Comparison of ENCODE assay signal across 14 cellular contexts in genomic region chr19:10532457-10532856, GRCh38. TPM values are rescaled to one million over a fixed set of nuclear protein-coding genes. Genes with fewer than 3 reads are reported as not detected.
DNase-seq lines count a peak whose midpoint lies in the region; TF ChIP-seq lines count a peak whose summit lies in the region.
"Had no signal": no experiment of that assay in that cellular context is flagged by ENCODE, and none has a peak within 500 bp of the region (broad histone marks: within the 10 kb centered on the region; RNA-seq: fewer than 3 reads in every experiment).

No MANE protein-coding gene starts in this region.

- CTCF ChIA-PET in HEK293 (lab: Yijun Ruan, JAX): interaction anchor here (0.7 to 1.2 kb wide), 4 partner anchors 9 to 274 kb away, joined by 3 to 6 read pairs (median 3); no protein-coding TSS in a partner anchor
- CTCF ChIA-PET in CD4-positive, alpha-beta memory T cell (lab: Charles Lee; ENCODE audit: partially characterized antibody): interaction anchor here (0.7 kb wide), 1 partner anchor 112 kb away, joined by 3 read pairs; no protein-coding TSS in a partner anchor

- TF ChIP-seq CTCF in HEK293 (tag by site-specific recombination; IDR thresholded peaks at IDR 0.05) (no peak), chondrocyte (IDR thresholded peaks at IDR 0.05) (no peak)

- H3K27me3 Mint-ChIP-seq in chondrocyte (ENCODE audit: low read depth): no peaks in the 10 kb centered on the region
- peaks cover 5 to 7% of the 10 kb centered on the region in 2 donors for H3K27me3 Mint-ChIP-seq in CD4-positive, alpha-beta memory T cell

- H3K9me3 Mint-ChIP-seq in chondrocyte (ENCODE audit: low read depth): no peaks in the 10 kb centered on the region
- no peaks in the 10 kb centered on the region for H3K9me3 Mint-ChIP-seq in CD4-positive, alpha-beta memory T cell
- H3K9me3 Mint-ChIP-seq: CD8-positive, alpha-beta T cell had no signal

- peaks cover 27% of the 10 kb centered on the region for H3K4me1 Mint-ChIP-seq in chondrocyte (ENCODE audit: low read depth)
- H3K4me1 Mint-ChIP-seq in CD4-positive, alpha-beta memory T cell: no peaks in the 10 kb centered on the region

- no peak overlapping the region for H3K27ac ChIP-seq in HEK293 (ENCODE audit: extremely low read depth, low read depth, low read length)
- no peak overlapping the region for H3K27ac ChIP-seq in CD4-positive, alpha-beta memory T cell (ENCODE audit: low read depth, low read length)
- H3K27ac ChIP-seq: A549, C4-2B had no signal

- H3K27me3 ChIP-seq in CD4-positive, alpha-beta memory T cell (ENCODE audit: insufficient read depth, low read length): no peaks in the 10 kb centered on the region

- H3K36me3 ChIP-seq in HEK293 (ENCODE audit: control insufficient read depth in 2 of 2, insufficient read depth in 1 of 2, low read length in 2 of 2): no peaks in the 10 kb centered on the region
- H3K36me3 ChIP-seq in CD4-positive, alpha-beta memory T cell (ENCODE audit: insufficient read depth, low read length): no peaks in the 10 kb centered on the region
- H3K36me3 ChIP-seq: BE2C, HAP-1 had no signal

- H3K27ac Mint-ChIP-seq in chondrocyte (ENCODE audit: unreplicated experiment): peak overlapping the region; percentile 94
- H3K27ac Mint-ChIP-seq in CD4-positive, alpha-beta memory T cell: no peak overlapping the region
- H3K27ac Mint-ChIP-seq: CD8-positive, alpha-beta T cell had no signal

- intact Hi-C loops in CD4-positive, alpha-beta memory T cell (cut with micrococcal nuclease): no loop called here

- POLR2A ChIA-PET in HEK293 (lab: Yijun Ruan, JAX): no interaction called here
- POLR2A ChIA-PET in CD4-positive, alpha-beta memory T cell (lab: Charles Lee; ENCODE audit: partially characterized antibody): no interaction called here

- H3K9me3 ChIP-seq in HEK293 (ENCODE audit: control insufficient read depth, insufficient read depth, low read depth, low read length): no peaks in the 10 kb centered on the region
- no peaks in the 10 kb centered on the region for H3K9me3 ChIP-seq in CD4-positive, alpha-beta memory T cell (ENCODE audit: control insufficient read depth in 1 of 2, low read length in 2 of 2)
- H3K9me3 ChIP-seq: A549, BE2C, HAP-1 had no signal

- no peaks in the 10 kb centered on the region for H3K4me1 ChIP-seq in HEK293 (ENCODE audit: control insufficient read depth, insufficient read depth, low read length)
- no peaks in the 10 kb centered on the region for H3K4me1 ChIP-seq in CD4-positive, alpha-beta memory T cell (ENCODE audit: insufficient read depth, low read length)
- H3K4me1 ChIP-seq: A549, BE2C had no signal

- H3K4me3 ChIP-seq in HEK293 (ENCODE audit: low read depth, low read length): no peak overlapping the region
- H3K4me3 ChIP-seq in CD4-positive, alpha-beta memory T cell (ENCODE audit: low read length in 2 of 2): no peak overlapping the region
- H3K4me3 ChIP-seq: A549, HAP-1 had no signal

- no peak overlapping the region for H3K4me3 Mint-ChIP-seq in chondrocyte (ENCODE audit: unreplicated experiment)
- no peak overlapping the region for H3K4me3 Mint-ChIP-seq in CD4-positive, alpha-beta memory T cell
- H3K4me3 Mint-ChIP-seq: CD8-positive, alpha-beta T cell had no signal

- H3K36me3 Mint-ChIP-seq in chondrocyte (ENCODE audit: low read depth): no peaks in the 10 kb centered on the region
- peaks cover 0 to 3% of the 10 kb centered on the region in 2 donors for H3K36me3 Mint-ChIP-seq in CD4-positive, alpha-beta memory T cell
- H3K36me3 Mint-ChIP-seq: CD8-positive, alpha-beta T cell had no signal

- peak; percentile 66 for DNase-seq in OCI-M1 (lab: John Stamatoyannopoulos, UW)
- no peak for DNase-seq in chondrocyte (ENCODE audit: low spot score)
- DNase-seq in CD4-positive, alpha-beta memory T cell: no peak
- no peak for DNase-seq in activated effector memory CD4-positive, alpha-beta T cell treated with anti-CD3 and anti-CD28 coated beads, Interleukin-2, amount 50 U/mL, for 16 hours
- no peak for DNase-seq in DMS 273 (lab: John Stamatoyannopoulos, UW; ENCODE audit: unreplicated experiment)
- DNase-seq: BE2C; CD8-positive, alpha-beta T cell; COR-L47; DND-41; GDM1 had no signal

TF ChIP-seq in HEK293, 187 proteins besides CTCF, POLR2A, EP300 and RAD21:
- TF ChIP-seq TCF7L2 (IDR thresholded peaks at IDR 0.05; ENCODE audit: borderline replicate concordance, low read depth, low read length) (no peak), SETDB1 (IDR thresholded peaks at IDR 0.05; ENCODE audit: insufficient read length, low read length) (peak; percentile 30)

RNA-seq across cellular contexts. Expression of gene ATG4D, which starts 11.2 kb away (rescaled TPM):
- total RNA-seq in chondrocyte: 14.8 to 23.2 TPM (median 21.7 TPM) in 3 replicates
- total RNA-seq in CD4-positive, alpha-beta memory T cell: 10 to 100 TPM; 51.5 to 58.6 TPM
- 10 to 100 TPM in 1 of 2 donors, 1 to 10 TPM in 1; 9.3 to 22.1 TPM for polyA plus RNA-seq in CD4-positive, alpha-beta memory T cell

RNA-seq across cellular contexts. Expression of gene S1PR5, which starts 15.2 kb away (rescaled TPM):
- 3.7 to 6.7 TPM (median 6.4 TPM) in 3 replicates for total RNA-seq in chondrocyte
- total RNA-seq in CD4-positive, alpha-beta memory T cell: 1 to 10 TPM; 1.6 to 1.9 TPM
- polyA plus RNA-seq in CD4-positive, alpha-beta memory T cell: 1 to 10 TPM; 1.3 to 3.1 TPM

RNA-seq across cellular contexts. Expression of gene KEAP1, which starts 29.3 kb away (rescaled TPM):
- 69.3 to 79.9 TPM (median 70.9 TPM) in 3 replicates for total RNA-seq in chondrocyte
- 10 to 100 TPM; 49.2 to 60.1 TPM for total RNA-seq in CD4-positive, alpha-beta memory T cell
- 10 to 100 TPM; 35.7 to 55.0 TPM for polyA plus RNA-seq in CD4-positive, alpha-beta memory T cell

RNA-seq across cellular contexts. Expression of gene KRI1, which starts 33.4 kb away (rescaled TPM):
- total RNA-seq in chondrocyte: 14.2 to 16.1 TPM (median 15.4 TPM) in 3 replicates
- total RNA-seq in CD4-positive, alpha-beta memory T cell: 10 to 100 TPM; 72.7 to 73.0 TPM
- 10 to 100 TPM in 1 of 2 donors, 1 to 10 TPM in 1; 3.2 to 36.3 TPM for polyA plus RNA-seq in CD4-positive, alpha-beta memory T cell

RNA-seq across cellular contexts. Expression of gene CDKN2D, which starts 36.3 kb away (rescaled TPM):
- 8.3 to 12.0 TPM (median 10.4 TPM) in 3 replicates for total RNA-seq in chondrocyte
- total RNA-seq in CD4-positive, alpha-beta memory T cell: 10 to 100 TPM; 25.6 to 29.2 TPM
- 100 to 1,000 TPM; 130 to 159 TPM for polyA plus RNA-seq in CD4-positive, alpha-beta memory T cell
